In the genomic region with DNA sequence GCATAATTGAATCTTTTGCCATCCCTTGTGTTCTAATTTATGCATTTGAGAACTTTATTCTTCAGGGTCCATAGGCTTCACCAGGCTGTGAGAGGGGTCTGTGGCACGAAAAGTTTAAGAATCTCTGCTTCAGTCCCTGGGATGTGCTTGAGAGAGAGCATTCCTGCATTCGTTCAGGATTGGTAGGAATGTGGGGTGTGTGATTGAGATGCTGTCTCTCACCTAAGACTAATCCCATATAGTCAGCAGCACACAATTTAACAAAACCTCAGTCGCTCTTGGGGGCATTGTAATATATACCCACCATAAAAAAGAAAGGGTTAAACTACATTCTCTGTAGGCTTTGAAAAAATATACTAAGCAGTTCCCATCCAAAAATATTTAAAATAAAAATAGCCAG, we compare ENCODE assay signal across 1 cellular context.
A peak's percentile ranks its signal among the peaks of the same experiment; 100 is the strongest.
TF ChIP-seq lines count a peak whose summit lies in the region.

No MANE protein-coding gene starts in this region.

TF ChIP-seq in H1, 55 proteins besides CTCF, POLR2A, EP300 and RAD21:
- no peak for TF ChIP-seq POU5F1 (IDR thresholded peaks at IDR 0.05; ENCODE audit: low read depth, low read length)
- peak; percentile 98 for TF ChIP-seq TEAD4 (IDR thresholded peaks at IDR 0.05; ENCODE audit: low read depth, low read length)
- TF ChIP-seq SP1 (IDR thresholded peaks at IDR 0.05; ENCODE audit: low read depth, low read length): peak; percentile 47; the same call in 1 of the 2 replicates
- TF ChIP-seq TBP (IDR thresholded peaks at IDR 0.05; ENCODE audit: low read depth, low read length): no peak
- TF ChIP-seq NANOG (IDR thresholded peaks at IDR 0.05; ENCODE audit: insufficient read depth, low read depth, low read length, poor library complexity, severe bottlenecking): peak; percentile 55
